In the genomic region with DNA sequence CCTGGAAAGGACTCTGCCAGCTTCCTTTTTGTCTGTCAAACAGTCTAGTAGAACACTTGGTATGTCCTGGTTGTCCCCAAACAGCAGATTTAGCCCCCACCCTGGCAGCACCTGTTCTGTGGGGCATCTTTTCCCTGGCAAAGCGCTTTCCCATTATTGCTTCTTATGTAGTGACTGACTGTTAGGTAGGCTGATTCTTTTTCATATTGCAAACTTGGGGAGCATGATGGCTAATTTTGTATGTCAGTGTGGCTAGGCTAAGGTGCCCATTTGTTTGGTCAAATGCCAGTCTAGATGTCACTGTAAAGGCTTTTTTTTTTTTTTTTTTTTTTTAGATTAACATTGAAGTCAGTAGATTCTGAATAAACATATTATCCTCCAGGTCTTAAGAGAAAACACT, we compare ENCODE assay signal across 36 cellular contexts.
"Had no signal": no experiment of that assay in that cellular context is flagged by ENCODE, and none has a peak within 500 bp of the region (broad histone marks: within the 10 kb centered on the region; RNA-seq: fewer than 3 reads in every experiment).

No MANE protein-coding gene starts in this region.

- H3K4me3 Mint-ChIP-seq: activated naive CD4-positive, alpha-beta T cell treated with anti-CD3 and anti-CD28 coated beads for 36 hours; activated naive CD4-positive, alpha-beta T cell treated with anti-CD3 and anti-CD28 coated beads, Interleukin-2, amount 10 ng/mL, durations not matched to agents 7 days and 5 days; activated naive CD4-positive, alpha-beta T cell treated with anti-CD3 and anti-CD28 coated beads, Interleukin-2, amount 50 U/mL, for 24 hours; activated naive CD8-positive, alpha-beta T cell; activated naive CD8-positive, alpha-beta T cell treated with anti-CD3 and anti-CD28 coated beads for 36 hours; activated naive CD8-positive, alpha-beta T cell treated with anti-CD3 and anti-CD28 coated beads, Interleukin-2, amount 10 ng/mL, durations not matched to agents 7 days and 5 days; activated naive CD8-positive, alpha-beta T cell treated with anti-CD3 and anti-CD28 coated beads, Interleukin-2, amount 50 U/mL, for 24 hours; activated T-cell treated with anti-CD3 and anti-CD28 coated beads, Interleukin-2, amount 50 U/mL, for 24 hours; activated T-cell treated with anti-CD3 and anti-CD28 coated beads, Interleukin-2, amount 50 U/mL, for 4 hours; activated T-cell treated with anti-CD3 and anti-CD28 coated beads, Interleukin-2, amount 50 U/mL, for 72 hours; activated T-helper 1 cell treated with anti-CD3 and anti-CD28 coated beads, Interleukin-12 subunit alpha, Interleukin-12 subunit beta, Interleukin-2, Interleukin-4 antibody, amounts not matched to agents 30 ng/mL and 10 ng/mL and 1 ng/mL, durations not matched to agents 14 hours and 24 hours and 36 hours; activated T-helper 17 cell treated with anti-CD3 and anti-CD28 coated beads, Interleukin-2, amount 50 U/mL, for 72 hours; brain; central memory CD8-positive, alpha-beta T cell had no signal

- H3K27ac ChIP-seq: adrenal gland, ascending aorta, body of pancreas, brain microvascular endothelial cell, breast epithelium, cardiac muscle cell had no signal

- H3K4me1 Mint-ChIP-seq: activated naive CD4-positive, alpha-beta T cell treated with anti-CD3 and anti-CD28 coated beads, Interleukin-2, amount 10 ng/mL, durations not matched to agents 7 days and 5 days; activated naive CD4-positive, alpha-beta T cell treated with anti-CD3 and anti-CD28 coated beads, Interleukin-2, amount 50 U/mL, for 24 hours; activated naive CD8-positive, alpha-beta T cell treated with anti-CD3 and anti-CD28 coated beads for 36 hours; activated naive CD8-positive, alpha-beta T cell treated with anti-CD3 and anti-CD28 coated beads, Interleukin-2, amount 10 ng/mL, durations not matched to agents 7 days and 5 days; activated naive CD8-positive, alpha-beta T cell treated with anti-CD3 and anti-CD28 coated beads, Interleukin-2, amount 50 U/mL, for 24 hours; activated T-helper 17 cell treated with anti-CD3 and anti-CD28 coated beads, Interleukin-2, amount 50 U/mL, for 72 hours; central memory CD8-positive, alpha-beta T cell had no signal

- H3K4me1 ChIP-seq: adrenal gland, ascending aorta, breast epithelium had no signal

- H3K4me3 ChIP-seq: adrenal gland, ascending aorta, body of pancreas, breast epithelium, cardiac muscle cell had no signal

- H3K36me3 Mint-ChIP-seq: activated naive CD4-positive, alpha-beta T cell treated with anti-CD3 and anti-CD28 coated beads, Interleukin-2, amount 10 ng/mL, durations not matched to agents 7 days and 5 days; activated naive CD4-positive, alpha-beta T cell treated with anti-CD3 and anti-CD28 coated beads, Interleukin-2, amount 50 U/mL, for 24 hours; activated naive CD4-positive, alpha-beta T cell treated with anti-CD3 and anti-CD28 coated beads, Interleukin-2, amount 50 U/mL, for 72 hours; activated naive CD8-positive, alpha-beta T cell; activated naive CD8-positive, alpha-beta T cell treated with anti-CD3 and anti-CD28 coated beads for 36 hours; activated naive CD8-positive, alpha-beta T cell treated with anti-CD3 and anti-CD28 coated beads, Interleukin-2, amount 10 ng/mL, durations not matched to agents 7 days and 5 days; brain had no signal

- H3K27ac Mint-ChIP-seq: activated naive CD4-positive, alpha-beta T cell treated with anti-CD3 and anti-CD28 coated beads for 36 hours; activated naive CD4-positive, alpha-beta T cell treated with anti-CD3 and anti-CD28 coated beads, Interleukin-2, amount 10 ng/mL, durations not matched to agents 7 days and 5 days; activated naive CD4-positive, alpha-beta T cell treated with anti-CD3 and anti-CD28 coated beads, Interleukin-2, amount 50 U/mL, for 24 hours; activated naive CD4-positive, alpha-beta T cell treated with anti-CD3 and anti-CD28 coated beads, Interleukin-2, amount 50 U/mL, for 72 hours; activated naive CD8-positive, alpha-beta T cell; activated naive CD8-positive, alpha-beta T cell treated with anti-CD3 and anti-CD28 coated beads for 36 hours; activated naive CD8-positive, alpha-beta T cell treated with anti-CD3 and anti-CD28 coated beads, Interleukin-2, amount 10 ng/mL, durations not matched to agents 7 days and 5 days; activated naive CD8-positive, alpha-beta T cell treated with anti-CD3 and anti-CD28 coated beads, Interleukin-2, amount 50 U/mL, for 24 hours; activated T-cell treated with anti-CD3 and anti-CD28 coated beads, Interleukin-2, amount 50 U/mL, for 24 hours; activated T-cell treated with anti-CD3 and anti-CD28 coated beads, Interleukin-2, amount 50 U/mL, for 72 hours; activated T-helper 1 cell treated with anti-CD3 and anti-CD28 coated beads, Interleukin-12 subunit alpha, Interleukin-12 subunit beta, Interleukin-2, Interleukin-4 antibody, amounts not matched to agents 30 ng/mL and 10 ng/mL and 1 ng/mL, durations not matched to agents 14 hours and 24 hours and 36 hours; activated T-helper 17 cell treated with anti-CD3 and anti-CD28 coated beads, Interleukin-2, amount 50 U/mL, for 72 hours; activated T-helper 2 cell treated with anti-CD3 and anti-CD28 coated beads, Interferon-gamma antibody, Interleukin-2, Interleukin-4, amounts not matched to agents 10 μg/mL and 5 μg/mL and 100 μg/mL, durations not matched to agents 14 hours and 24 hours and 36 hours; brain had no signal

- H3K27me3 Mint-ChIP-seq: activated naive CD4-positive, alpha-beta T cell treated with anti-CD3 and anti-CD28 coated beads, Interleukin-2, amount 50 U/mL, for 24 hours; activated naive CD8-positive, alpha-beta T cell; activated naive CD8-positive, alpha-beta T cell treated with anti-CD3 and anti-CD28 coated beads for 36 hours; activated naive CD8-positive, alpha-beta T cell treated with anti-CD3 and anti-CD28 coated beads, Interleukin-2, amount 10 ng/mL, durations not matched to agents 7 days and 5 days; activated naive CD8-positive, alpha-beta T cell treated with anti-CD3 and anti-CD28 coated beads, Interleukin-2, amount 50 U/mL, for 24 hours; activated T-cell treated with anti-CD3 and anti-CD28 coated beads, Interleukin-2, amount 50 U/mL, for 24 hours; central memory CD8-positive, alpha-beta T cell had no signal

- H3K9me3 ChIP-seq: adrenal gland, ascending aorta, body of pancreas, breast epithelium had no signal

- ATAC-seq: activated naive CD4-positive, alpha-beta T cell treated with anti-CD3 and anti-CD28 coated beads, Interleukin-2, amount 50 U/mL, for 72 hours; activated naive CD8-positive, alpha-beta T cell treated with anti-CD3 and anti-CD28 coated beads, Interleukin-2, amount 50 U/mL, for 24 hours; activated T-cell treated with anti-CD3 and anti-CD28 coated beads, Interleukin-2, amount 50 U/mL, for 4 hours; activated T-cell treated with anti-CD3 and anti-CD28 coated beads, Interleukin-2, amount 50 U/mL, for 72 hours; activated T-helper 17 cell treated with anti-CD3 and anti-CD28 coated beads, Interleukin-2, amount 50 U/mL, for 72 hours had no signal

- H3K27me3 ChIP-seq: adrenal gland, ascending aorta, body of pancreas, brain microvascular endothelial cell, breast epithelium, cardiac muscle cell had no signal

- H3K9me3 Mint-ChIP-seq: activated naive CD4-positive, alpha-beta T cell treated with anti-CD3 and anti-CD28 coated beads for 36 hours; activated naive CD4-positive, alpha-beta T cell treated with anti-CD3 and anti-CD28 coated beads, Interleukin-2, amount 10 ng/mL, durations not matched to agents 7 days and 5 days; activated naive CD4-positive, alpha-beta T cell treated with anti-CD3 and anti-CD28 coated beads, Interleukin-2, amount 50 U/mL, for 24 hours; activated naive CD4-positive, alpha-beta T cell treated with anti-CD3 and anti-CD28 coated beads, Interleukin-2, amount 50 U/mL, for 72 hours; activated naive CD8-positive, alpha-beta T cell treated with anti-CD3 and anti-CD28 coated beads for 36 hours; activated naive CD8-positive, alpha-beta T cell treated with anti-CD3 and anti-CD28 coated beads, Interleukin-2, amount 10 ng/mL, durations not matched to agents 7 days and 5 days; activated naive CD8-positive, alpha-beta T cell treated with anti-CD3 and anti-CD28 coated beads, Interleukin-2, amount 50 U/mL, for 24 hours; activated T-cell treated with anti-CD3 and anti-CD28 coated beads, Interleukin-2, amount 50 U/mL, for 24 hours; activated T-cell treated with anti-CD3 and anti-CD28 coated beads, Interleukin-2, amount 50 U/mL, for 4 hours; activated T-cell treated with anti-CD3 and anti-CD28 coated beads, Interleukin-2, amount 50 U/mL, for 72 hours; activated T-helper 1 cell treated with anti-CD3 and anti-CD28 coated beads, Interleukin-12 subunit alpha, Interleukin-12 subunit beta, Interleukin-2, Interleukin-4 antibody, amounts not matched to agents 30 ng/mL and 10 ng/mL and 1 ng/mL, durations not matched to agents 14 hours and 24 hours and 36 hours; activated T-helper 17 cell treated with anti-CD3 and anti-CD28 coated beads, Interleukin-2, amount 50 U/mL, for 72 hours; activated T-helper 2 cell treated with anti-CD3 and anti-CD28 coated beads, Interferon-gamma antibody, Interleukin-2, Interleukin-4, amounts not matched to agents 10 μg/mL and 5 μg/mL and 100 μg/mL, durations not matched to agents 14 hours and 24 hours and 36 hours; central memory CD8-positive, alpha-beta T cell had no signal

- H3K36me3 ChIP-seq: adrenal gland, ascending aorta, brain microvascular endothelial cell, breast epithelium, cardiac muscle cell had no signal

- DNase-seq: activated effector memory CD4-positive, alpha-beta T cell treated with anti-CD3 and anti-CD28 coated beads, Interleukin-2, amount 50 U/mL, for 16 hours; activated gamma-delta T cell; activated gamma-delta T cell treated with Interleukin-2 at 50 U/mL for 16 hours; activated naive CD4-positive, alpha-beta T cell; activated naive CD4-positive, alpha-beta T cell treated with anti-CD3 and anti-CD28 coated beads for 36 hours; activated naive CD4-positive, alpha-beta T cell treated with anti-CD3 and anti-CD28 coated beads, Interleukin-2, amount 10 ng/mL, durations not matched to agents 7 days and 5 days; activated naive CD4-positive, alpha-beta T cell treated with anti-CD3 and anti-CD28 coated beads, Interleukin-2, amount 50 U/mL, for 16 hours; activated naive CD4-positive, alpha-beta T cell treated with Interleukin-2 at 50 U/mL for 16 hours; activated naive CD8-positive, alpha-beta T cell treated with anti-CD3 and anti-CD28 coated beads for 36 hours; activated naive CD8-positive, alpha-beta T cell treated with anti-CD3 and anti-CD28 coated beads, Interleukin-2, amount 10 ng/mL, durations not matched to agents 7 days and 5 days; activated naive CD8-positive, alpha-beta T cell treated with anti-CD3 and anti-CD28 coated beads, Interleukin-2, amount 50 U/mL, for 24 hours; activated T-cell treated with anti-CD3 and anti-CD28 coated beads, Interleukin-2, amount 50 U/mL, for 1 hour; activated T-cell treated with anti-CD3 and anti-CD28 coated beads, Interleukin-2, amount 50 U/mL, for 24 hours; activated T-cell treated with anti-CD3 and anti-CD28 coated beads, Interleukin-2, amount 50 U/mL, for 4 hours; activated T-cell treated with anti-CD3 and anti-CD28 coated beads, Interleukin-2, amount 50 U/mL, for 48 hours; activated T-cell treated with anti-CD3 and anti-CD28 coated beads, Interleukin-2, amount 50 U/mL, for 72 hours; adrenal gland; amniotic stem cell; amygdala; aorta; body of pancreas; brain microvascular endothelial cell; caudate nucleus; central memory CD4-positive, alpha-beta T cell; cerebellar nuclear complex had no signal
